Comparison of ENCODE assay signal across 22 cellular contexts in the genomic region with DNA sequence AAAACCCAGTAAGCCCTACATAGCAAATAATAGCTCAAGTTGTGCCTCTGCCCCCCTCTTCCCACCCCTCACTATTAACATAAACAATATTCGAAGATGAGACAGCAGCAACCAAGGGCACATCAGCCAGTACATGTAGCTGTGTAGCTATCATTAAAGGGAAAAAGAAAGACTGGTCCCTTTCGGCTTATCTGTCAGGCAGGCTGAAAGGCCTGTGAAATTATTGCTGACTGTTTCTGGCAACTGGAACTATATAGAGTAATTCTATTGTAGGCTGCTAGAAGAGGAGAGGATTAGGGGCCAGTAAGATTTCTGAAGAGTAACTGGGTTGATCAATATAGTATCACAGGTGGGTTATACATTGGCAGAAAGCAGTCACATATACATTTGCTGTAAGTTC. TPM values are rescaled to one million over a fixed set of nuclear protein-coding genes. Genes with fewer than 3 reads are reported as not detected.
"Had no signal": no experiment of that assay in that cellular context is flagged by ENCODE, and none has a peak within 500 bp of the region (broad histone marks: within the 10 kb centered on the region; RNA-seq: fewer than 3 reads in every experiment).

No MANE protein-coding gene starts in this region.

- H3K27me3 ChIP-seq: esophagus squamous epithelium, hepatocyte, left lung, neutrophil, pancreas, spleen, tibial nerve, upper lobe of left lung had no signal

- H3K9me3 ChIP-seq: esophagus squamous epithelium, left lung, lower lobe of right lung, mucosa of descending colon, neutrophil, pancreas, thoracic aorta, tibial nerve, upper lobe of left lung had no signal

- ATAC-seq: left lung; lower lobe of right lung; mucosa of descending colon; natural killer cell treated with Interleukin-12 subunit alpha and Interleukin-12 subunit beta and Interleukin-15 and Interleukin-18, amount 100 ng/mL, for 72 hours; pancreas; stimulated activated naive B cell treated with anti-CD40 and anti-IgM and Interleukin-4, amounts not matched to agents 10 μg/mL and 1 μg/mL and 100 μg/mL, for 72 hours had no signal

- H3K27ac ChIP-seq: coronary artery, esophagus squamous epithelium, hepatocyte, left lung, lower lobe of right lung, neutrophil, pancreas, skin epidermis, spleen, thoracic aorta, tibial nerve, upper lobe of left lung had no signal

- H3K4me1 ChIP-seq: esophagus squamous epithelium, left lung, lower lobe of right lung, pancreas, upper lobe of left lung had no signal

- DNase-seq: dermis blood vessel endothelial cell; effector memory CD4-positive, alpha-beta T cell; esophagus squamous epithelium; foreskin melanocyte; kidney; left lung; lower lobe of right lung; mucosa of descending colon; naive B cell; pancreas; spleen; stimulated activated naive B cell treated with anti-CD40 and anti-IgM and Interleukin-4, amounts not matched to agents 10 μg/mL and 1 μg/mL and 100 μg/mL, for 72 hours; upper lobe of left lung had no signal

- H3K36me3 ChIP-seq: thoracic aorta had no signal

- H3K4me3 ChIP-seq: coronary artery, esophagus squamous epithelium, hepatocyte, left lung, lower lobe of right lung, mucosa of descending colon, pancreas, skin epidermis, spleen, thoracic aorta, tibial nerve, upper lobe of left lung had no signal

RNA-seq across cellular contexts. Expression of a gene that starts 58.1 kb away (rescaled TPM):
- total RNA-seq: endothelial cell of umbilical vein; epithelial cell of proximal tubule; esophagus squamous epithelium; hepatocyte; kidney; mucosa of descending colon; natural killer cell treated with Interleukin-12 subunit alpha and Interleukin-12 subunit beta and Interleukin-15 and Interleukin-18, amount 100 ng/mL, for 72 hours; spleen; thoracic aorta had no signal
- polyA plus RNA-seq: endothelial cell of umbilical vein, hepatocyte had no signal
